13 cellular contexts compared by ENCODE assay signal in the genomic region with DNA sequence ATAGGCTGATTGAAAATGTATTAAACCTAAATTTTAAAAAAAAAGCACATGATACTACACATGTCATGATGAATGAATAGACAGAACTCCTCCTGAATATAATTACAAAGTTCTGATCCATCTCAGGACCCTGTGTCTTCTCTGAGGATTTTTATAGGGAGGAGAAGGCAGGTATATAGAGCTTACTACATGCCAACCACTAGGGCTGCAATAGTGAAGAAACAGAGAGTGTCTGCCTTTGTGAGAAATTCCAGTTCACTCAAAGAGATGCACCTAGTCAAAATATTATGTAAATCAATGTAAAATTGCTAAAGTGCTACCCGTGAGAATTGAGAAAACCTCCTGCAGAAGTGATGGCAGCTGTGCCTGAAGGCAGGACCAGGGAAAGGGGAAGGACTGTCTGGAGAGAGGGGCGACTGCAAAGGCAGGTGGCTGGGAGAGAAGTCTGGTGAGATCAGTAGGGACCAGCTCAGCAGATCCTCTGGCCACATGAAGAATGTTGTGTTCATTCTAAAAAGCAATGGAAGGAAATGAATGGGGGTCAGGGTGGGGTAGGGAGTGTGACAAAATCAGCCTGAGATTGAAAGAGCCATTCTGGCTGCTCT. TPM values are rescaled to one million over a fixed set of nuclear protein-coding genes. Genes with fewer than 3 reads are reported as not detected.
DNase-seq lines count a peak whose midpoint lies in the region; ATAC-seq and TF ChIP-seq lines count a peak whose summit lies in the region.
"Had no signal": no experiment of that assay in that cellular context is flagged by ENCODE, and none has a peak within 500 bp of the region (broad histone marks: within the 10 kb centered on the region; RNA-seq: fewer than 3 reads in every experiment).

No MANE protein-coding gene starts in this region.

- H3K9ac ChIP-seq in duodenal mucosa (ENCODE audit: low read depth in 1 of 2, low read length in 2 of 2): no peak overlapping the region

- ATAC-seq in GM21367 (IDR thresholded peaks at IDR 0.05; ENCODE audit: unreplicated experiment) (no peak), HG03520 (IDR thresholded peaks at IDR 0.05; ENCODE audit: unreplicated experiment) (no peak)

- H3K4me3 ChIP-seq in PC-9 (no peak overlapping the region; the same call in 1 of the 2 replicates), duodenal mucosa (ENCODE audit: low read depth in 1 of 2, low read length in 2 of 2) (no peak overlapping the region), osteoblast (ENCODE audit: insufficient read depth, low read length) (no peak overlapping the region)

- H3K9me2 ChIP-seq in PC-9 (ENCODE audit: insufficient read depth): no peaks in the 10 kb centered on the region

- intact Hi-C loops in PC-9 (cut with micrococcal nuclease; ENCODE audit: unreplicated experiment): no loop called here

- H3K79me2 ChIP-seq in PC-9 (ENCODE audit: low read depth) (no peaks in the 10 kb centered on the region), osteoblast (ENCODE audit: insufficient read depth, low read length) (no peaks in the 10 kb centered on the region)

- no peaks in the 10 kb centered on the region for H3K9me3 ChIP-seq in PC-9 (ENCODE audit: insufficient read depth, low read depth)
- H3K9me3 ChIP-seq in duodenal mucosa (ENCODE audit: control insufficient read depth in 1 of 2, low read length in 2 of 2): no peaks in the 10 kb centered on the region
- no peaks in the 10 kb centered on the region for H3K9me3 ChIP-seq in osteoblast (ENCODE audit: low read depth, low read length)

- H3K27me3 ChIP-seq in PC-9 (ENCODE audit: insufficient read depth, low read depth) (no peaks in the 10 kb centered on the region), duodenal mucosa (ENCODE audit: control insufficient read depth in 1 of 2, insufficient read depth in 2 of 2, low read length in 2 of 2) (no peaks in the 10 kb centered on the region), osteoblast (ENCODE audit: insufficient read depth, low read length) (no peaks in the 10 kb centered on the region)

- in situ Hi-C loops in ACHN (cut with HindIII; ENCODE audit: low pct_ligation_motif_present, low pct_unique_long_range_greater_than_20kb, low sequenced_read_pairs): no loop called here

- POLR2A ChIA-PET in PC-9 (lab: Charles Lee; ENCODE audit: unreplicated experiment): interaction anchor here (1.0 kb wide), 1 partner anchor 8 kb away, joined by 4 read pairs; no protein-coding TSS in a partner anchor

- 0 out of 2 replicates have a peak, but pooled peaks have one; percentile 29 for TF ChIP-seq CTCF in PC-9 (conservative IDR thresholded peaks at IDR 0.05)
- TF ChIP-seq CTCF in osteoblast (IDR thresholded peaks at IDR 0.05; ENCODE audit: extremely low read depth, low read depth, low read length): peak; percentile 39

- H4K20me1 ChIP-seq in PC-9 (ENCODE audit: insufficient read depth): no peaks in the 10 kb centered on the region
- H4K20me1 ChIP-seq in osteoblast (ENCODE audit: insufficient read depth, low read length): no peaks in the 10 kb centered on the region

- no peak overlapping the region for H2AFZ ChIP-seq in PC-9
- H2AFZ ChIP-seq in osteoblast (ENCODE audit: low read length): no peak overlapping the region

- H3K36me3 ChIP-seq in PC-9 (ENCODE audit: low read depth): peaks cover 5% of the 10 kb centered on the region; the same call in 1 of the 2 replicates
- peaks cover 27 to 37% of the 10 kb centered on the region in 2 donors for H3K36me3 ChIP-seq in duodenal mucosa (ENCODE audit: control insufficient read depth in 1 of 2, insufficient read depth in 2 of 2, low read length in 2 of 2)
- peaks cover 37% of the 10 kb centered on the region for H3K36me3 ChIP-seq in osteoblast (ENCODE audit: insufficient read depth, low read length)

- peak overlapping the region; percentile 97 for H3K27ac ChIP-seq in PC-9
- H3K27ac ChIP-seq in duodenal mucosa (ENCODE audit: low read depth, low read length): peak overlapping the region; percentile 39
- H3K27ac ChIP-seq in osteoblast (ENCODE audit: low read depth, low read length): peak overlapping the region; percentile 94

- peaks cover 31% of the 10 kb centered on the region for H3K4me1 ChIP-seq in PC-9 (replicated peaks; ENCODE audit: insufficient read depth)
- no peaks in the 10 kb centered on the region for H3K4me1 ChIP-seq in duodenal mucosa (ENCODE audit: control insufficient read depth in 1 of 2, insufficient read depth in 2 of 2, low read length in 2 of 2)
- H3K4me1 ChIP-seq in osteoblast (ENCODE audit: insufficient read depth, low read length): peaks cover 15% of the 10 kb centered on the region

- DNase-seq in ACHN: peak; percentile 52
- peak in 1 of 2 experiments; percentile 39 for DNase-seq in PC-9
- no peak for DNase-seq in osteoblast (ENCODE audit: insufficient read length, low spot score, missing footprints)
- DNase-seq in HT-29 (ENCODE audit: low spot score): no peak
- DNase-seq in stimulated activated naive CD4-positive, alpha-beta T cell (lab: John Stamatoyannopoulos, UW): no peak
- DNase-seq: cortex of kidney; NCI-H1092 treated with DMSO at 0.1 percent for 48 hours; stimulated activated CD4-positive, alpha-beta T cell treated with anti-CD3 and anti-CD28 coated beads, Interleukin-2, amount 100 ng/mL, for 24 hours had no signal

- no TSS peak for BruUV-seq in PC-9 (replicated peaks; lab: Mats Ljungman, UMichigan)

- CTCF ChIA-PET in PC-9 (lab: Charles Lee): no interaction called here

- H3K4me2 ChIP-seq in PC-9: peak overlapping the region; percentile 67
- H3K4me2 ChIP-seq in osteoblast (ENCODE audit: insufficient read depth, low read length): peak overlapping the region; percentile 46

- H3F3A ChIP-seq in PC-9 (ENCODE audit: insufficient read depth, low read depth): peaks cover 30% of the 10 kb centered on the region

RNA-seq across cellular contexts. Expression of gene ABHD4, which starts 15.1 kb away (rescaled TPM):
- total RNA-seq in PC-9 (2021) (62.1 and 83.2 TPM in 2 replicates), osteoblast (52.1 and 54.2 TPM in 2 replicates)
- total RNA-seq in HT-29 (2014; rRNA removed; shearing (Covaris generic)): 6.1 and 8.4 TPM in 2 replicates

RNA-seq across cellular contexts. Expression of gene DAD1, which starts 24.2 kb away (rescaled TPM):
- total RNA-seq in PC-9 (2021) (129 and 155 TPM in 2 replicates), osteoblast (213 and 272 TPM in 2 replicates)
- total RNA-seq in HT-29 (2014; rRNA removed; shearing (Covaris generic)): 111 and 124 TPM in 2 replicates

RNA-seq across cellular contexts. Expression of gene OR6J1, which starts 31.0 kb away (rescaled TPM):
- 0.11 TPM in 1 of 2 replicates, not detected in the other for total RNA-seq in PC-9 (2021)
- not detected in 2 replicates for total RNA-seq in osteoblast
- total RNA-seq in HT-29 (2014; rRNA removed; shearing (Covaris generic)): not detected in 2 replicates
- total RNA-seq: B cell, myocyte had no signal

Comparison
In these comparisons a context has a peak if more than half of its experiments do, and no peak if none do; other contexts are left out.
1. H3K27ac ChIP-seq: peak in every context shown above with its lines; median percentile 97 in PC-9; 94 in osteoblast; 39 in duodenal mucosa.